Comparison of ENCODE assay signal across 8 cellular contexts in the genomic region with DNA sequence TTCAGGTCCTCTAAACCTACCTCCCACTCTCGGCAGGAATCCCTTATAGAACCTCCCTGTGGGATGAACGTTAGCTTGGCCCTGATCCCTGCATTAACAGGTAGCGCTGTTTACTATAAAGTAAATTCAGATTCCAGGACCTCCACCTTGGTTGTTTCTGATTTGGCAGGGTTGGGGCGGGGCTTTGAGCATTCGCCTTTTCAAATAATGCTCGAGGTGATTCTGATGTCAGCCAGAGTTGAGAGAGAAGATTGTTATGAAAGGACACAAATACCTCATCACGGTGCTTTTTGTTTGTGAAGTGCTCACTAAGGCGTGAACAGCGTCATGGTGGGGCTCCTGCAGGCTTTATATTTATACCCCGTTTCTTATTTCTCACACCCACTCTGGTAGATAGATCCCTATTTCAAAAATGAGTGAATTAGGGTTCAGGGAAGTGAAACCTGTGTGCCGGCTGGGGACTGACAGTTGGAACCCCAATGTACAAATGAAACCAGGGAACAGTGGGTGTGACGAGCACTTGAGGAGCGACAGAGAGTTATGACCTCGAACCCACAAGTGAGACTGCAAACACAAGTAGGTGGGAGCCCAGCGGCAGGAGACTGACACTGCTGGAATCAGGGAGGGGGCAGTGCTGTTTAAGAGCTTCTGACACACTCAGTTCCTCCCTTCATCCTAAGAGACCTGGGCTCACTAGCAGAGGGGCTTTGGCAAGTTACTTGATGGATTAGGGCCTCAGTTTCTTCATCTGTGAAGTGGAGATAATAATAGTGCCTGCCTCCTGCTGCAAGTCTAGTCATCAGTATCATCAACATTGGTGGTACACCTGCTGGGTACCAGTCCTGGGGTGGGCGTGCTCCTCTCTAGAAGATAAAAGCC. TPM values are rescaled to one million over a fixed set of nuclear protein-coding genes. Genes with fewer than 3 reads are reported as not detected.
DNase-seq lines count a peak whose midpoint lies in the region; ATAC-seq and TF ChIP-seq lines count a peak whose summit lies in the region.

No MANE protein-coding gene starts in this region.

- intact Hi-C loops in CD8-positive, alpha-beta T cell (cut with DNase I, micrococcal nuclease): loop anchor here in 1 of 2 experiments (1.0 to 10.0 kb wide), 2 partner anchors 195 to 1077 kb away; a partner anchor contains a TSS
- intact Hi-C loops in MCF 10A (cut with micrococcal nuclease): no loop called here
- intact Hi-C loops in Calu3 (cut with micrococcal nuclease; ENCODE audit: unreplicated experiment): no loop called here

- ATAC-seq in CD8-positive, alpha-beta T cell: peak; percentile 43
- ATAC-seq in GM19455 (IDR thresholded peaks at IDR 0.05; ENCODE audit: unreplicated experiment): peak; percentile 77
- ATAC-seq in HG03469 (IDR thresholded peaks at IDR 0.05; ENCODE audit: unreplicated experiment): peak; percentile 73
- ATAC-seq in activated CD8-positive, alpha-beta memory T cell treated with anti-CD3 and anti-CD28 coated beads, Interleukin-2, amount 10 ng/mL, durations not matched to agents 7 days and 5 days: peak; percentile 22

- peak overlapping the region; percentile 46 for H3K4me3 ChIP-seq in CD8-positive, alpha-beta T cell (ENCODE audit: low read depth, low read length)

- H3K4me1 Mint-ChIP-seq in CD8-positive, alpha-beta T cell (ENCODE audit: low read depth): peaks cover 97% of the 10 kb centered on the region
- H3K4me1 Mint-ChIP-seq in activated CD8-positive, alpha-beta memory T cell treated with anti-CD3 and anti-CD28 coated beads, Interleukin-2, amount 10 ng/mL, durations not matched to agents 7 days and 5 days: peaks cover 91% of the 10 kb centered on the region
- peaks cover 69% of the 10 kb centered on the region for H3K4me1 Mint-ChIP-seq in nephron progenitor cell
- peaks cover 32% of the 10 kb centered on the region for H3K4me1 Mint-ChIP-seq in MCF 10A (ENCODE audit: insufficient read depth, unreplicated experiment)
- H3K4me1 Mint-ChIP-seq in Calu3 (ENCODE audit: low read depth, unreplicated experiment): peaks cover 49% of the 10 kb centered on the region

- CTCF ChIA-PET in CD8-positive, alpha-beta T cell (lab: Charles Lee): interaction anchor here (1.2 to 2.1 kb wide), 6 partner anchors 13 to 252 kb away, joined by 3 to 8 read pairs (median 4); no protein-coding TSS in a partner anchor
- CTCF ChIA-PET in activated CD8-positive, alpha-beta memory T cell treated with anti-CD3 and anti-CD28 coated beads, Interleukin-2, amount 10 ng/mL, durations not matched to agents 7 days and 5 days (lab: Charles Lee): interaction anchor here (0.7 to 1.5 kb wide), 6 partner anchors 13 to 312 kb away, joined by 3 to 4 read pairs (median 4); no protein-coding TSS in a partner anchor
- CTCF ChIA-PET in MCF 10A (lab: Yijun Ruan, JAX) (interaction anchor here (0.6 kb wide), 1 partner anchor 1937 kb away, joined by 3 read pairs; no protein-coding TSS in a partner anchor), Calu3 (lab: Charles Lee) (no interaction called here)

- H3K27me3 ChIP-seq in CD8-positive, alpha-beta T cell (ENCODE audit: insufficient read depth, low read length): no peaks in the 10 kb centered on the region

- H3K27me3 Mint-ChIP-seq in CD8-positive, alpha-beta T cell (ENCODE audit: low read depth): no peaks in the 10 kb centered on the region
- peaks cover 27% of the 10 kb centered on the region for H3K27me3 Mint-ChIP-seq in activated CD8-positive, alpha-beta memory T cell treated with anti-CD3 and anti-CD28 coated beads, Interleukin-2, amount 10 ng/mL, durations not matched to agents 7 days and 5 days
- peaks cover 9% of the 10 kb centered on the region for H3K27me3 Mint-ChIP-seq in nephron progenitor cell (ENCODE audit: low read depth, poor library complexity)
- no peaks in the 10 kb centered on the region for H3K27me3 Mint-ChIP-seq in MCF 10A (ENCODE audit: insufficient read depth, unreplicated experiment)
- H3K27me3 Mint-ChIP-seq in Calu3 (ENCODE audit: unreplicated experiment): no peaks in the 10 kb centered on the region

- H3K4me3 Mint-ChIP-seq in CD8-positive, alpha-beta T cell: peak overlapping the region; percentile 83
- H3K4me3 Mint-ChIP-seq in activated CD8-positive, alpha-beta memory T cell treated with anti-CD3 and anti-CD28 coated beads, Interleukin-2, amount 10 ng/mL, durations not matched to agents 7 days and 5 days: peak overlapping the region; percentile 55
- H3K4me3 Mint-ChIP-seq in nephron progenitor cell (no peak overlapping the region), MCF 10A (ENCODE audit: unreplicated experiment) (no peak overlapping the region), Calu3 (ENCODE audit: low read depth, unreplicated experiment) (no peak overlapping the region)

- no peak for TF ChIP-seq CTCF in CD8-positive, alpha-beta T cell (IDR thresholded peaks at IDR 0.05)
- TF ChIP-seq CTCF in nephron progenitor cell (IDR thresholded peaks at IDR 0.05): no peak
- no peak for TF ChIP-seq CTCF in MCF 10A (IDR thresholded peaks at IDR 0.05; ENCODE audit: unreplicated experiment)
- no peak for TF ChIP-seq CTCF in Calu3 (IDR thresholded peaks at IDR 0.05; ENCODE audit: unreplicated experiment)

- DNase-seq in CD8-positive, alpha-beta T cell: peak; percentile 56 to 93 (median 80)
- peak; percentile 75 for DNase-seq in activated CD8-positive, alpha-beta memory T cell treated with anti-CD3 and anti-CD28 coated beads, Interleukin-2, amount 10 ng/mL, durations not matched to agents 7 days and 5 days
- DNase-seq in nephron progenitor cell (no peak), MCF 10A (ENCODE audit: unreplicated experiment) (no peak), Calu3 (no peak), DMS53 (lab: John Stamatoyannopoulos, UW) (no peak)

- peak overlapping the region; percentile 100 for H3K27ac Mint-ChIP-seq in CD8-positive, alpha-beta T cell
- H3K27ac Mint-ChIP-seq in activated CD8-positive, alpha-beta memory T cell treated with anti-CD3 and anti-CD28 coated beads, Interleukin-2, amount 10 ng/mL, durations not matched to agents 7 days and 5 days: peak overlapping the region; percentile 79
- H3K27ac Mint-ChIP-seq in nephron progenitor cell: peak overlapping the region; percentile 9
- H3K27ac Mint-ChIP-seq in MCF 10A (ENCODE audit: low read depth, unreplicated experiment): no peak overlapping the region
- no peak overlapping the region for H3K27ac Mint-ChIP-seq in Calu3 (ENCODE audit: unreplicated experiment)

- peak overlapping the region; percentile 98 for H3K27ac ChIP-seq in CD8-positive, alpha-beta T cell (ENCODE audit: low read depth, low read length)

- H3K36me3 ChIP-seq in CD8-positive, alpha-beta T cell (ENCODE audit: insufficient read depth, low read length): no peaks in the 10 kb centered on the region

- no peaks in the 10 kb centered on the region for H3K36me3 Mint-ChIP-seq in CD8-positive, alpha-beta T cell
- peaks cover 5% of the 10 kb centered on the region for H3K36me3 Mint-ChIP-seq in activated CD8-positive, alpha-beta memory T cell treated with anti-CD3 and anti-CD28 coated beads, Interleukin-2, amount 10 ng/mL, durations not matched to agents 7 days and 5 days
- H3K36me3 Mint-ChIP-seq in nephron progenitor cell (ENCODE audit: low read depth): no peaks in the 10 kb centered on the region
- H3K36me3 Mint-ChIP-seq in MCF 10A (ENCODE audit: insufficient read depth, unreplicated experiment): no peaks in the 10 kb centered on the region
- H3K36me3 Mint-ChIP-seq in Calu3 (ENCODE audit: insufficient read depth, unreplicated experiment): peaks cover 6% of the 10 kb centered on the region

- no peaks in the 10 kb centered on the region for H3K9me3 ChIP-seq in CD8-positive, alpha-beta T cell (ENCODE audit: low read length)

- peaks cover 87% of the 10 kb centered on the region for H3K4me1 ChIP-seq in CD8-positive, alpha-beta T cell (ENCODE audit: insufficient read depth, low read length)

- POLR2A ChIA-PET in CD8-positive, alpha-beta T cell (lab: Charles Lee): interaction anchor here (0.6 to 12.2 kb wide), 13 partner anchors 10 to 250 kb away, joined by 3 to 328 read pairs (median 5); a partner anchor contains a TSS
- POLR2A ChIA-PET in MCF 10A (lab: Yijun Ruan, JAX): no interaction called here

- no peaks in the 10 kb centered on the region for H3K9me3 Mint-ChIP-seq in CD8-positive, alpha-beta T cell
- H3K9me3 Mint-ChIP-seq in activated CD8-positive, alpha-beta memory T cell treated with anti-CD3 and anti-CD28 coated beads, Interleukin-2, amount 10 ng/mL, durations not matched to agents 7 days and 5 days (ENCODE audit: low read depth): no peaks in the 10 kb centered on the region
- H3K9me3 Mint-ChIP-seq in nephron progenitor cell (no peaks in the 10 kb centered on the region), MCF 10A (ENCODE audit: unreplicated experiment) (no peaks in the 10 kb centered on the region), Calu3 (ENCODE audit: low read depth, unreplicated experiment) (peaks cover 2% of the 10 kb centered on the region)

- BruUV-seq in MCF 10A (replicated peaks; lab: Mats Ljungman, UMichigan) (no TSS peak), Calu3 (replicated peaks; lab: Mats Ljungman, UMichigan) (no TSS peak)

RNA-seq across cellular contexts. Expression of a gene that starts 14.3 kb away (rescaled TPM):
- 1,000 to 10,000 TPM; 2,159 to 2,188 TPM for total RNA-seq in CD8-positive, alpha-beta T cell
- 100 to 1,000 TPM; 133 to 160 TPM for total RNA-seq in activated CD8-positive, alpha-beta memory T cell treated with anti-CD3 and anti-CD28 coated beads, Interleukin-2, amount 10 ng/mL, durations not matched to agents 7 days and 5 days
- total RNA-seq in MCF 10A (2022): 0.54 and 1.1 TPM in 2 replicates
- 12.4 and 16.7 TPM in 2 replicates for total RNA-seq in Calu3 (2022)

Comparison
In these comparisons a context has a peak if more than half of its experiments do, and no peak if none do; other contexts are left out.
1. ATAC-seq: peak in every context shown above with its lines; median percentile 77 in GM19455; 73 in HG03469; 43 in CD8-positive, alpha-beta T cell; 22 in activated CD8-positive, alpha-beta memory T cell treated with anti-CD3 and anti-CD28 coated beads, Interleukin-2, amount 10 ng/mL, durations not matched to agents 7 days and 5 days.
2. DNase-seq: peak in CD8-positive, alpha-beta T cell (7 of 7) and activated CD8-positive, alpha-beta memory T cell treated with anti-CD3 and anti-CD28 coated beads, Interleukin-2, amount 10 ng/mL, durations not matched to agents 7 days and 5 days (single experiment); none in nephron progenitor cell (single experiment), MCF 10A (single experiment), Calu3 (single experiment) and DMS53 (single experiment).
3. H3K27ac Mint-ChIP-seq: peak in CD8-positive, alpha-beta T cell (single experiment), activated CD8-positive, alpha-beta memory T cell treated with anti-CD3 and anti-CD28 coated beads, Interleukin-2, amount 10 ng/mL, durations not matched to agents 7 days and 5 days (single experiment) and nephron progenitor cell (single experiment); none in MCF 10A (single experiment) and Calu3 (single experiment).
4. H3K4me3 Mint-ChIP-seq: peak in CD8-positive, alpha-beta T cell (single experiment) and activated CD8-positive, alpha-beta memory T cell treated with anti-CD3 and anti-CD28 coated beads, Interleukin-2, amount 10 ng/mL, durations not matched to agents 7 days and 5 days (single experiment); none in nephron progenitor cell (single experiment), MCF 10A (single experiment) and Calu3 (single experiment).
5. RNA of a gene that starts 14.3 kb away (total RNA-seq): 2,159 to 2,188 TPM in CD8-positive, alpha-beta T cell; 133 to 160 TPM in activated CD8-positive, alpha-beta memory T cell treated with anti-CD3 and anti-CD28 coated beads, Interleukin-2, amount 10 ng/mL, durations not matched to agents 7 days and 5 days, 12.4 to 16.7 TPM in Calu3 and 0.54 to 1.1 TPM in MCF 10A; every median in the first group is over 10 times any median in the second.